In the genomic region with DNA sequence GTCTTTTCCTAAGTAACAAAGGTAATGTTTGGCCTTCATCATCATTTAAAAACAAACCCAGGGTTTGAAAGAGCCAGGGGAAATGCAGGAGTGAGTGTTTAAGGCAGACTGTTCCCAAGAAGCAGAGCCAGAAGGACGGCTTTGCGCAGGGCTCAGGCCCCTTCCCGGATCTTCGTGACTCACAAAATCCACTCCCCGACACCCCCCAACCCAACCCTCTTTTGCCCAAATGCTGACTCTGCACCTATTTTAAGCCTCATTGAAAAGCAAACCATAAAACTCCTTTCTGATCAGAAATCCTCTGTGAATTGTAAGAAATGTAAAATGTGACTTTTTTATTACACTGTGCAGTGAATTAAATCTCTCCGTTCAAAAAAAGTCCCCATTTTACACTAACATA, we compare ENCODE assay signal across 30 cellular contexts.
DNase-seq lines count a peak whose midpoint lies in the region; ATAC-seq, FAIRE-seq and TF ChIP-seq lines count a peak whose summit lies in the region.
"Had no signal": no experiment of that assay in that cellular context is flagged by ENCODE, and none has a peak within 500 bp of the region (broad histone marks: within the 10 kb centered on the region; RNA-seq: fewer than 3 reads in every experiment).

No MANE protein-coding gene starts in this region.

- H2AK5ac ChIP-seq in mesendoderm (ENCODE audit: low read length) (no peak overlapping the region), neuronal stem cell (ENCODE audit: low read depth, low read length) (no peak overlapping the region)

- H3K9ac ChIP-seq in mesendoderm (ENCODE audit: low read length): no peak overlapping the region
- no peak overlapping the region for H3K9ac ChIP-seq in neuronal stem cell (ENCODE audit: low read depth, low read length, poor library complexity)
- H3K9ac ChIP-seq: KMS-11 had no signal

- no peak overlapping the region for H3K4me3 Mint-ChIP-seq in naive thymus-derived CD8-positive, alpha-beta T cell
- H3K4me3 Mint-ChIP-seq: CD4-positive, alpha-beta memory T cell; memory B cell had no signal

- no peak overlapping the region for H3K27ac Mint-ChIP-seq in naive thymus-derived CD8-positive, alpha-beta T cell
- H3K27ac Mint-ChIP-seq: memory B cell had no signal

- H3K9me3 ChIP-seq in A549 (no peaks in the 10 kb centered on the region), neuronal stem cell (replicated peaks in 1 of 2; ENCODE audit: control insufficient read depth in 2 of 2, insufficient read depth in 1 of 2, low read depth in 1 of 2, low read length in 2 of 2) (no peaks in the 10 kb centered on the region)
- H3K9me3 ChIP-seq: breast epithelium, heart left ventricle, stomach, tibial artery had no signal

- WGBS in A549 (ENCODE audit: missing lambda C conversion rate): 94% methylated on average over 6 of the region's 6 CpGs
- WGBS in mesendoderm (ENCODE audit: extremely low coverage, insufficient coverage, low lambda C conversion rate): no CpG with 5 or more reads among the region's 6 CpGs
- no CpG with 5 or more reads among the region's 6 CpGs for WGBS in neuronal stem cell (ENCODE audit: extremely low coverage in 2 of 2, insufficient read length in 2 of 2, insufficient replicate concordance in 1 of 2), 2 donors

- no peak overlapping the region for H2BK15ac ChIP-seq in mesendoderm (replicated peaks; ENCODE audit: low read depth)
- H2BK15ac ChIP-seq in neuronal stem cell (ENCODE audit: low read length): no peak overlapping the region

- no peak for TF ChIP-seq RAD21 in A549 (conservative IDR thresholded peaks at IDR 0.05 in 1 of 2, IDR thresholded peaks at IDR 0.05 in 1 of 2)

- no peak for FAIRE-seq in A549 (lab: Jason Lieb, UNC)
- FAIRE-seq: A204.1, GM12892, TTC549 had no signal

- no peak for DNase-seq in A549 (ENCODE audit: low read depth in 1 of 2, low spot score in 1 of 2)
- DNase-seq in NCI-H82 (lab: John Stamatoyannopoulos, UW): peak; percentile 79
- no peak for DNase-seq in caudate nucleus (lab: John Stamatoyannopoulos, UW)
- DNase-seq in mesendoderm: no peak
- DNase-seq in HuH-7.5 (ENCODE audit: low spot score): no peak
- no peak for DNase-seq in neuronal stem cell (ENCODE audit: low spot score)
- DNase-seq in naive thymus-derived CD8-positive, alpha-beta T cell: no peak
- DNase-seq: activated T-cell treated with anti-CD3 and anti-CD28 coated beads, Interleukin-2, amount 50 U/mL, for 4 hours; AML-193; CD4-positive, alpha-beta memory T cell; effector CD8-positive, alpha-beta T cell; GOT3; heart left ventricle; MM.1S; NCI-H1436; NCI-H2081 treated with DMSO at 0.1 percent for 48 hours; NCI-H345; nucleus accumbens; stomach; T-helper 1 cell; tibial artery had no signal

- H2BK120ac ChIP-seq in mesendoderm (ENCODE audit: low read depth, low read length) (no peak overlapping the region), neuronal stem cell (ENCODE audit: low read depth, low read length) (no peak overlapping the region)

- TF ChIP-seq EP300 in A549 (IDR thresholded peaks at IDR 0.05): no peak

- no peak overlapping the region for H3K14ac ChIP-seq in neuronal stem cell (ENCODE audit: low read length)

- no peaks in the 10 kb centered on the region for H3K36me3 ChIP-seq in mesendoderm (ENCODE audit: control insufficient read depth, insufficient read depth, low read length)
- H3K36me3 ChIP-seq in neuronal stem cell (replicated peaks in 1 of 2; ENCODE audit: control insufficient read depth in 2 of 2, insufficient read depth in 2 of 2, low read length in 2 of 2): peaks cover 3 to 30% of the 10 kb centered on the region in 2 donors
- H3K36me3 ChIP-seq: breast epithelium had no signal

- no peaks in the 10 kb centered on the region for H3K27me3 Mint-ChIP-seq in naive thymus-derived CD8-positive, alpha-beta T cell
- H3K27me3 Mint-ChIP-seq: CD4-positive, alpha-beta memory T cell; memory B cell had no signal

- H2BK5ac ChIP-seq in mesendoderm (ENCODE audit: low read length): no peak overlapping the region
- no peak overlapping the region for H2BK5ac ChIP-seq in neuronal stem cell (ENCODE audit: low read length)

- H4K8ac ChIP-seq in mesendoderm (ENCODE audit: low read depth, low read length) (no peak overlapping the region), neuronal stem cell (ENCODE audit: low read depth, low read length) (no peak overlapping the region)

- H3K4me1 Mint-ChIP-seq in naive thymus-derived CD8-positive, alpha-beta T cell: peaks cover 4 to 6% (median 5%) of the 10 kb centered on the region in 4 donors
- H3K4me1 Mint-ChIP-seq: memory B cell had no signal

- CTCF ChIA-PET in A549 (lab: Yijun Ruan, JAX): interaction anchor here (3.9 to 8.4 kb wide), 3 partner anchors 11 to 93 kb away, joined by 34 to 178 read pairs (median 45); no protein-coding TSS in a partner anchor

- H3K4me2 ChIP-seq in A549 (no peak overlapping the region), mesendoderm (ENCODE audit: low read length) (no peak overlapping the region), neuronal stem cell (ENCODE audit: insufficient read depth, low read length, poor library complexity, severe bottlenecking) (no peak overlapping the region)
- H3K4me2 ChIP-seq: KMS-11 had no signal

- H3K36me3 Mint-ChIP-seq in naive thymus-derived CD8-positive, alpha-beta T cell: peaks cover 4 to 50% (median 10%) of the 10 kb centered on the region in 3 donors

- H3K4me3 ChIP-seq in A549 (no peak overlapping the region), mesendoderm (ENCODE audit: low read length) (no peak overlapping the region), neuronal stem cell (ENCODE audit: low read length in 2 of 2) (no peak overlapping the region)
- H3K4me3 ChIP-seq: breast epithelium, heart left ventricle, skin epidermis, stomach, tibial artery had no signal

- TF ChIP-seq CTCF in A549 (IDR thresholded peaks at IDR 0.05): no peak

- no peak overlapping the region for H3K23ac ChIP-seq in mesendoderm (ENCODE audit: low read length)
- no peak overlapping the region for H3K23ac ChIP-seq in neuronal stem cell (ENCODE audit: low read depth, low read length, poor library complexity)

- no peaks in the 10 kb centered on the region for H3K27me3 ChIP-seq in mesendoderm (ENCODE audit: insufficient read depth, low read length, poor library complexity)
- H3K27me3 ChIP-seq in neuronal stem cell (ENCODE audit: control insufficient read depth in 3 of 3, insufficient read depth in 3 of 3, low read depth in 1 of 3, low read length in 3 of 3): no peaks in the 10 kb centered on the region
- H3K27me3 ChIP-seq: breast epithelium, heart left ventricle, stomach, tibial artery had no signal

- H3K56ac ChIP-seq in mesendoderm (ENCODE audit: low read length): no peak overlapping the region

- H4K91ac ChIP-seq in neuronal stem cell (ENCODE audit: low read depth, low read length, poor library complexity): no peak overlapping the region

- H4K5ac ChIP-seq in mesendoderm (ENCODE audit: low read length): no peak overlapping the region

- TF ChIP-seq POLR2A in A549 (IDR thresholded peaks at IDR 0.05; ENCODE audit: low read length): no peak

- no peaks in the 10 kb centered on the region for H3K79me2 ChIP-seq in mesendoderm (ENCODE audit: control insufficient read depth, insufficient read depth, low read length)

- H2BK12ac ChIP-seq in neuronal stem cell (ENCODE audit: low read length): no peak overlapping the region

- POLR2A ChIA-PET in A549 (lab: Yijun Ruan, JAX): no interaction called here
- POLR2A ChIA-PET in naive thymus-derived CD8-positive, alpha-beta T cell (lab: Charles Lee): no interaction called here

- H3K27ac ChIP-seq in A549 (no peak overlapping the region), caudate nucleus (ENCODE audit: low read depth, low read length) (peak overlapping the region; percentile 64), mesendoderm (ENCODE audit: low read depth, low read length) (no peak overlapping the region), neuronal stem cell (replicated peaks; ENCODE audit: low read length) (no peak overlapping the region)
- H3K27ac ChIP-seq: breast epithelium, heart left ventricle, KMS-11, RWPE1, skin epidermis, stomach, tibial artery had no signal

- ATAC-seq in A549: no peak
- ATAC-seq in HG03045 (IDR thresholded peaks at IDR 0.05; ENCODE audit: unreplicated experiment): no peak
- no peak for ATAC-seq in naive thymus-derived CD8-positive, alpha-beta T cell
- ATAC-seq: heart left ventricle had no signal

- peaks cover 5% of the 10 kb centered on the region; the same call in 1 of the 3 replicates for H3K4me1 ChIP-seq in A549
- no peaks in the 10 kb centered on the region for H3K4me1 ChIP-seq in mesendoderm (ENCODE audit: control insufficient read depth, low read depth, low read length)
- H3K4me1 ChIP-seq in neuronal stem cell (ENCODE audit: control insufficient read depth in 2 of 2, insufficient read depth in 1 of 2, low read depth in 1 of 2, low read length in 2 of 2): peaks cover 17 to 19% of the 10 kb centered on the region in 2 donors
- H3K4me1 ChIP-seq: breast epithelium, tibial artery had no signal

- no peaks in the 10 kb centered on the region for H3K79me1 ChIP-seq in mesendoderm (ENCODE audit: low read length)
- no peaks in the 10 kb centered on the region for H3K79me1 ChIP-seq in neuronal stem cell (ENCODE audit: low read depth, low read length)

- H2AFZ ChIP-seq in neuronal stem cell (ENCODE audit: low read length): no peak overlapping the region

- H3K9me3 Mint-ChIP-seq in naive thymus-derived CD8-positive, alpha-beta T cell: no peaks in the 10 kb centered on the region
- H3K9me3 Mint-ChIP-seq: activated T-cell treated with anti-CD3 and anti-CD28 coated beads, Interleukin-2, amount 50 U/mL, for 4 hours; CD4-positive, alpha-beta memory T cell; memory B cell had no signal

- H3K4ac ChIP-seq in mesendoderm (ENCODE audit: low read depth, low read length) (no peak overlapping the region), neuronal stem cell (ENCODE audit: low read length) (no peak overlapping the region)

- peak overlapping the region; percentile 75 for H3K18ac ChIP-seq in mesendoderm (ENCODE audit: low read length)
- H3K18ac ChIP-seq in neuronal stem cell (ENCODE audit: low read length): no peak overlapping the region

TF ChIP-seq in A549, 52 proteins besides CTCF, POLR2A, EP300 and RAD21:
- TF ChIP-seq MAFK (IDR thresholded peaks at IDR 0.05; ENCODE audit: partially characterized antibody) (peak; percentile 57), BHLHE40 (IDR thresholded peaks at IDR 0.05; ENCODE audit: low read depth, low read length) (no peak)
